Comparison of ENCODE assay signal across 2 cellular contexts in genomic region chr21:37385179-37385765, GRCh38.
TF ChIP-seq lines count a peak whose summit lies in the region.

No MANE protein-coding gene starts in this region.

TF ChIP-seq in GM12891, 5 proteins besides CTCF, POLR2A, EP300 and RAD21:
- TF ChIP-seq SPI1 (IDR thresholded peaks at IDR 0.05; ENCODE audit: low read depth, low read length) (no peak), POLR2AphosphoS5 (IDR thresholded peaks at IDR 0.05; ENCODE audit: low read depth, low read length) (no peak), TAF1 (IDR thresholded peaks at IDR 0.05; ENCODE audit: low read depth, low read length) (no peak), POU2F2 (IDR thresholded peaks at IDR 0.05; ENCODE audit: low read depth, low read length) (no peak), PAX5 (IDR thresholded peaks at IDR 0.05; ENCODE audit: insufficient read depth, low read length, severe bottlenecking) (no peak)

TF ChIP-seq in K562, 482 proteins besides CTCF, POLR2A, EP300 and RAD21:
- TF ChIP-seq ZNF232 (CRISPR knock-in tag; IDR thresholded peaks at IDR 0.05) = no peak
- peak; percentile 69 for TF ChIP-seq PKNOX1 (IDR thresholded peaks at IDR 0.05)
- TF ChIP-seq ZNF444 (CRISPR knock-in tag; IDR thresholded peaks at IDR 0.05) = no peak
- TF ChIP-seq MTF1 (CRISPR knock-in tag; IDR thresholded peaks at IDR 0.05; ENCODE audit: borderline replicate concordance) = no peak
- no peak for TF ChIP-seq FOSL1 (tag; conservative IDR thresholded peaks at IDR 0.05)
- no peak for TF ChIP-seq ZBED1 (IDR thresholded peaks at IDR 0.05)
- no peak for TF ChIP-seq KLF16 (IDR thresholded peaks at IDR 0.05)
- TF ChIP-seq POLR2AphosphoS2 (IDR thresholded peaks at IDR 0.05; ENCODE audit: low read length) = no peak
- peak; percentile 83; the same call in 1 of the 2 replicates for TF ChIP-seq KLF13 (tag; IDR thresholded peaks at IDR 0.05; ENCODE audit: borderline replicate concordance, low read depth)
- no peak for TF ChIP-seq DLX4 (CRISPR knock-in tag; IDR thresholded peaks at IDR 0.05)
- TF ChIP-seq GABPB2 (CRISPR knock-in tag; conservative IDR thresholded peaks at IDR 0.05) = no peak
- no peak for TF ChIP-seq FOXJ2 (tag; IDR thresholded peaks at IDR 0.05)
- no peak for TF ChIP-seq SMAD1 (IDR thresholded peaks at IDR 0.05; ENCODE audit: low read depth, low read length, partially characterized antibody)
- no peak for TF ChIP-seq NFE2L1 (tag; IDR thresholded peaks at IDR 0.05; ENCODE audit: borderline replicate concordance, low read depth)
- TF ChIP-seq HDAC1 (IDR thresholded peaks at IDR 0.05) = 0 out of 4 replicates have a peak, but pooled peaks of 1 of the 2 experiments have one; percentile 23
- TF ChIP-seq ERF (CRISPR knock-in tag; IDR thresholded peaks at IDR 0.05) = no peak
- TF ChIP-seq SREBF1 (IDR thresholded peaks at IDR 0.05; ENCODE audit: borderline replicate concordance, low read depth, low read length) = no peak
- no peak for TF ChIP-seq ZNF395 (CRISPR knock-in tag; IDR thresholded peaks at IDR 0.05)
- TF ChIP-seq SMARCB1 (IDR thresholded peaks at IDR 0.05; ENCODE audit: insufficient read length, low read depth) = no peak
- no peak for TF ChIP-seq RBBP5 (IDR thresholded peaks at IDR 0.05; ENCODE audit: borderline replicate concordance, insufficient read depth, low read length, poor library complexity, severe bottlenecking)
TF ChIP-seq in K562: peak in this region for 3.
